7 cellular contexts compared by ENCODE assay signal in genomic region chr11:69382131-69383128, GRCh38.
DNase-seq lines count a peak whose midpoint lies in the region; ATAC-seq and TF ChIP-seq lines count a peak whose summit lies in the region.

No MANE protein-coding gene starts in this region.

- intact Hi-C loops in Right ventricle myocardium inferior (cut with DNase I) = no loop called here
- intact Hi-C loops in sigmoid colon (cut with DNase I) = no loop called here

- H3K4me3 ChIP-seq in SJSA1 (peak overlapping the region; percentile 24), sigmoid colon (no peak overlapping the region)

- peak; percentile 100 for DNase-seq in SJSA1 (ENCODE audit: low read depth in 1 of 2, low spot score in 2 of 2)
- DNase-seq in Right ventricle myocardium inferior (ENCODE audit: missing footprints) = peak; percentile 82
- DNase-seq in sigmoid colon = peak; percentile 68
- no peak for DNase-seq in DMS 273 (lab: John Stamatoyannopoulos, UW; ENCODE audit: unreplicated experiment)

- TF ChIP-seq CTCF in sigmoid colon (IDR thresholded peaks at IDR 0.05) = no peak

- H3K4me1 ChIP-seq in SJSA1 (replicated peaks) (peaks cover 85% of the 10 kb centered on the region), sigmoid colon (no peaks in the 10 kb centered on the region)

- peak overlapping the region; percentile 84 for H3K27ac ChIP-seq in SJSA1
- no peak overlapping the region for H3K27ac ChIP-seq in sigmoid colon

- ATAC-seq in Right ventricle myocardium inferior (peak; percentile 53), HG03280 (IDR thresholded peaks at IDR 0.05; ENCODE audit: unreplicated experiment) (no peak), GM18861 (IDR thresholded peaks at IDR 0.05; ENCODE audit: unreplicated experiment) (no peak)

- H3K27me3 ChIP-seq in SJSA1 (replicated peaks) (no peaks in the 10 kb centered on the region), sigmoid colon (no peaks in the 10 kb centered on the region)

- TF ChIP-seq RAD21 in Ishikawa (IDR thresholded peaks at IDR 0.05; ENCODE audit: low read depth) = no peak

- WGBS in sigmoid colon, 2 donors = 69 to 84% methylated on average over 27 of the region's 27 CpGs

- H3K9me3 ChIP-seq in SJSA1 (replicated peaks) = no peaks in the 10 kb centered on the region; the same call in 1 of the 2 replicates
- H3K9me3 ChIP-seq in sigmoid colon = no peaks in the 10 kb centered on the region

- peaks cover 3% of the 10 kb centered on the region; the same call in 1 of the 2 replicates for H3K36me3 ChIP-seq in SJSA1
- H3K36me3 ChIP-seq in sigmoid colon = no peaks in the 10 kb centered on the region

- no peak for TF ChIP-seq POLR2A in sigmoid colon (IDR thresholded peaks at IDR 0.05)

- TF ChIP-seq EP300 in Ishikawa (IDR thresholded peaks at IDR 0.05; ENCODE audit: borderline replicate concordance) (no peak), sigmoid colon (IDR thresholded peaks at IDR 0.05) (no peak)

TF ChIP-seq in Ishikawa, 13 proteins besides CTCF, POLR2A, EP300 and RAD21:
- TF ChIP-seq USF1 (IDR thresholded peaks at IDR 0.05) (peak; percentile 97), TEAD4 (IDR thresholded peaks at IDR 0.05) (no peak), TAF1 (IDR thresholded peaks at IDR 0.05; ENCODE audit: low read depth) (peak; percentile 46; the same call in 1 of the 2 replicates), CEBPB (IDR thresholded peaks at IDR 0.05) (peak; percentile 77)
